In the genomic region with DNA sequence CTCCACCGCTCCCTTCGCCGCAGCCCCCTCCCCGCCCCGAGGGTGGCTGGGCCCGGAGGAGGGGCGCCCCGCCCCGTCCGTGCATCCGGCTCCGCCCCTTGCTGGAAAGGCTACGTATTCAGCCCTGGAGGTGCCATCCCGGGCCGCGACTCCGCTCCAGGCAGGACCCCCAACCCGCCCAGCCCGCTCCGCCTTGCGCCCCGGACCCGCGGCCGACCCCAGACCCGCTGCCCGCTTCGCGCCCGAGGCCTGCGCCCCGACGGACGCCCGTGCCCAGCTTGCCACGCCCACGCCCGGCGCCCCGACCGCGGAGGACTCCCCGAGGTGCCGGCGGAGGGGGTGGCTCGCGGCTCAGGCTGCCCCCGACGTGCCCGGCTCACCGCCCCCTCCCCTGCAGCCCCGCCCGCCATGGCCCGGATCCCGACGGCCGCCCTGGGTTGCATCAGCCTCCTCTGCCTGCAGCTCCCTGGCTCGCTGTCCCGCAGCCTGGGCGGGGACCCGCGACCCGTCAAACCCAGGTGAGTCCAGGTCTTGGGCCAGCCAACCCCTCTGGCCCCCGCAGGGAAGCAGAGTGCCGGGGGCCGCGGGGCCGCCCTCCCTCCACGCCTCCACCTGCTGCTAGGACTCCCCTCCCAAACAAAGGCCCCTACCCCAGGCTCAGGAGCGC, we compare ENCODE assay signal across 8 cellular contexts. TPM values are rescaled to one million over a fixed set of nuclear protein-coding genes. Genes with fewer than 3 reads are reported as not detected.
A peak's percentile ranks its signal among the peaks of the same experiment; 100 is the strongest.
DNase-seq lines count a peak whose midpoint lies in the region; ATAC-seq and TF ChIP-seq lines count a peak whose summit lies in the region.

TSS of gene ADM2 (plus strand) at position 104 of the 667 bp plus-strand sequence. CDS start at position 409, 305 bp downstream.

- H3K27me3 ChIP-seq in body of pancreas (no peaks in the 10 kb centered on the region), WERI-Rb-1 (ENCODE audit: insufficient read depth, low read depth, severe bottlenecking) (no peaks in the 10 kb centered on the region)

- H3K9me3 ChIP-seq in body of pancreas (no peaks in the 10 kb centered on the region), WERI-Rb-1 (ENCODE audit: severe bottlenecking) (peaks cover 5% of the 10 kb centered on the region)

- ATAC-seq in body of pancreas (peak; percentile 22), left colon (peak; percentile 58), HG03135 (IDR thresholded peaks at IDR 0.05; ENCODE audit: unreplicated experiment) (no peak)

- DNase-seq in ELR (ENCODE audit: low read depth): peak; percentile 24
- DNase-seq in T-helper 1 cell: peak; percentile 47 to 68 (median 60)
- DNase-seq in body of pancreas: peak in 3 of 4 donors; percentile 59 to 77 (median 73)
- DNase-seq in left colon: peak in 1 of 2 donors; percentile 78
- DNase-seq in stimulated activated CD8-positive, alpha-beta memory T cell treated with anti-CD3 and anti-CD28 coated beads, Interleukin-2, amount 100 ng/mL, for 1 hour (ENCODE audit: low read depth in 2 of 2): peak; percentile 25 to 40
- DNase-seq in WERI-Rb-1: no peak
- DNase-seq in COLO829 (ENCODE audit: low spot score): no peak

- peak in 2 of 3 donors; percentile 4 to 33 for TF ChIP-seq POLR2A in body of pancreas (IDR thresholded peaks at IDR 0.05)

- H3K27ac ChIP-seq in body of pancreas (peak within 1 kb of the TSS; percentile 80 to 91 (median 83)), WERI-Rb-1 (no peak within 1 kb of the TSS)

- peaks cover 56% of the 10 kb centered on the region for H3K4me1 ChIP-seq in body of pancreas

- TF ChIP-seq CTCF in body of pancreas (IDR thresholded peaks at IDR 0.05) (no peak), WERI-Rb-1 (IDR thresholded peaks at IDR 0.05; ENCODE audit: low read depth, low read length) (no peak)

- 3 to 8% methylated on average over 4 to 21 of the region's 70 CpGs for WGBS in body of pancreas, 2 donors

- intact Hi-C loops in body of pancreas (cut with DNase I) (no loop called here), left colon (cut with DNase I, micrococcal nuclease) (no loop called here)

- peak within 1 kb of the TSS; percentile 22 to 39 for H3K4me3 ChIP-seq in body of pancreas
- no peak within 1 kb of the TSS for H3K4me3 ChIP-seq in WERI-Rb-1 (ENCODE audit: low read depth, low read length)

- H3K36me3 ChIP-seq in body of pancreas (replicated peaks in 1 of 2; ENCODE audit: insufficient read depth in 1 of 2, low read depth in 2 of 2): no peaks in the 10 kb centered on the region
- no peaks in the 10 kb centered on the region for H3K36me3 ChIP-seq in WERI-Rb-1

RNA-seq across cellular contexts. Expression of gene ADM2, which starts in this region (rescaled TPM):
- 1 to 10 TPM; 7.3 to 8.2 TPM for total RNA-seq in body of pancreas
- 1 to 10 TPM; 5.4 to 8.9 TPM for total RNA-seq in left colon

Comparison
In these comparisons a context has a peak if more than half of its experiments do, and no peak if none do; other contexts are left out.
1. DNase-seq: peak in ELR (single experiment), T-helper 1 cell (5 of 5), body of pancreas (3 of 4) and stimulated activated CD8-positive, alpha-beta memory T cell treated with anti-CD3 and anti-CD28 coated beads, Interleukin-2, amount 100 ng/mL, for 1 hour (2 of 2); none in WERI-Rb-1 (single experiment) and COLO829 (single experiment).